In the genomic region with DNA sequence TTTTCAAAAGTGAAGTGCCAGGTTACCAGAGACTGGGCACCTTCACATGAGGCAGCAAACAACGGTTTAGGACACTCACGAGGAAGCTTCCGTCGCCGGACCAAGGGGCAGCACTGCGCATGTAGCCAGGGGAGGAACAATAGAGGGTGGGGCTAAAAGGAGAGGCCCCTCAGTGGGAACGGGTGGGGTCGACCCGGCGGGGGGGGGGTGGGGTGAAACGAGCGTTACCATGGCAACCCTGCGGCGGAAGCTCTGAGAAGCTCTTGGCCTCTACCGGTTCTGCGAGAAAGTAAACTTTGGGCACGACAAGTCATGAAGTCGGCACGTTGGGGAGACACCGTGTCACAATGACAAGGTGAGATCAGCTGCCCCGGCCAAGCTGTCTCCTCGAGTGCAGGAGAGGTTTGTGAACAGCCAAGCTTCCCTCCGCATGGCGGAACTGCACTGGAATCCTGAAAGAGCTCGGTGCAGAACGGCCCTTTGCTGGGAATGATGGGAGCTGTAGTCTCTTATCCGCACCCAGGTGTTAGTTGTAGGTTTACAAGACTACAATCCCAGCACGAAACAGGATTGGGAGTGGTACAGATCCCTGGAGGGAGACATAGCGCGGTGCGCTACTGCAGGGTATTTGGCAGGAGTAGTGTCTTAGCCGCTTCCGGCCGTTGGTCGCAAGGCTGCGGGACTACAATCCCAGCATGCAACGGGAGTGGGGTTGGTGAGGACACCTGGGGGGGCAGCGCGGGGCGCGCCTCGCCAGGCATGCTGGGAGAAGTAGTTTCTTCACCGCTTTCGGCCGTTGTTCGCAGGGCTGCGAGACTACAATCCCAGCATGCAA, we compare ENCODE assay signal across 8 cellular contexts.
DNase-seq lines count a peak whose midpoint lies in the region; ATAC-seq lines count a peak whose summit lies in the region.

No MANE protein-coding gene starts in this region.

- H3K4ac ChIP-seq in mesendoderm (ENCODE audit: low read depth, low read length) = no peak overlapping the region

- H3K79me2 ChIP-seq in mesendoderm (ENCODE audit: control insufficient read depth, insufficient read depth, low read length) = no peaks in the 10 kb centered on the region

- no peak overlapping the region for H4K8ac ChIP-seq in mesendoderm (ENCODE audit: low read depth, low read length)

- no peak overlapping the region for H4K5ac ChIP-seq in mesendoderm (ENCODE audit: low read length)

- H3K27me3 Mint-ChIP-seq in activated naive CD8-positive, alpha-beta T cell treated with anti-CD3 and anti-CD28 coated beads, Interleukin-2, amount 50 U/mL, for 24 hours = no peaks in the 10 kb centered on the region

- no peaks in the 10 kb centered on the region for H3K36me3 ChIP-seq in mesendoderm (ENCODE audit: control insufficient read depth, insufficient read depth, low read length)

- H3K27me3 ChIP-seq in mesendoderm (ENCODE audit: insufficient read depth, low read length, poor library complexity) = no peaks in the 10 kb centered on the region

- H3K4me3 ChIP-seq in mesendoderm (ENCODE audit: low read length) = no peak overlapping the region

- H3K4me1 Mint-ChIP-seq in activated naive CD8-positive, alpha-beta T cell treated with anti-CD3 and anti-CD28 coated beads, Interleukin-2, amount 50 U/mL, for 24 hours = peaks cover 23% of the 10 kb centered on the region

- no peak overlapping the region for H3K56ac ChIP-seq in mesendoderm (ENCODE audit: low read length)

- H3K4me3 Mint-ChIP-seq in activated naive CD8-positive, alpha-beta T cell treated with anti-CD3 and anti-CD28 coated beads, Interleukin-2, amount 50 U/mL, for 24 hours = peak overlapping the region; percentile 92

- no peak overlapping the region for H3K18ac ChIP-seq in mesendoderm (ENCODE audit: low read length)

- peaks cover 10% of the 10 kb centered on the region for H3K36me3 Mint-ChIP-seq in activated naive CD8-positive, alpha-beta T cell treated with anti-CD3 and anti-CD28 coated beads, Interleukin-2, amount 50 U/mL, for 24 hours (ENCODE audit: low read depth)

- no peaks in the 10 kb centered on the region for H3K4me1 ChIP-seq in mesendoderm (ENCODE audit: control insufficient read depth, low read depth, low read length)

- no peak overlapping the region for H3K4me2 ChIP-seq in mesendoderm (ENCODE audit: low read length)

- H2AK5ac ChIP-seq in mesendoderm (ENCODE audit: low read length) = no peak overlapping the region

- H3K9ac ChIP-seq in mesendoderm (ENCODE audit: low read length) = no peak overlapping the region

- peak; percentile 9 for DNase-seq in NCI-H2171 treated with DMSO at 0.1 percent for 48 hours (lab: John Stamatoyannopoulos, UW)
- no peak for DNase-seq in NCI-H2171 (lab: John Stamatoyannopoulos, UW)
- peak; percentile 80 for DNase-seq in T follicular helper cell (ENCODE audit: low read depth)
- DNase-seq in activated naive CD8-positive, alpha-beta T cell treated with anti-CD3 and anti-CD28 coated beads, Interleukin-2, amount 50 U/mL, for 24 hours = peak; percentile 85
- DNase-seq in kidney tubule cell (ENCODE audit: low spot score) = peak; percentile 94
- DNase-seq in stimulated activated CD4-positive, alpha-beta T cell treated with anti-CD3 and anti-CD28 coated beads, Interleukin-4, amount 100 ng/mL, for 48 hours (ENCODE audit: low read depth in 2 of 2) = peak; percentile 75 to 83
- no peak for DNase-seq in mesendoderm

- no peak overlapping the region for H3K27ac ChIP-seq in mesendoderm (ENCODE audit: low read depth, low read length)

- no peak overlapping the region for H2BK15ac ChIP-seq in mesendoderm (replicated peaks; ENCODE audit: low read depth)

- H2BK120ac ChIP-seq in mesendoderm (ENCODE audit: low read depth, low read length) = no peak overlapping the region

- H3K79me1 ChIP-seq in mesendoderm (ENCODE audit: low read length) = no peaks in the 10 kb centered on the region

- H3K9me3 Mint-ChIP-seq in activated naive CD8-positive, alpha-beta T cell treated with anti-CD3 and anti-CD28 coated beads, Interleukin-2, amount 50 U/mL, for 24 hours = peaks cover 14% of the 10 kb centered on the region

- no peak overlapping the region for H2BK5ac ChIP-seq in mesendoderm (ENCODE audit: low read length)

- ATAC-seq in activated naive CD8-positive, alpha-beta T cell treated with anti-CD3 and anti-CD28 coated beads, Interleukin-2, amount 50 U/mL, for 24 hours = peak; percentile 96
- no peak for ATAC-seq in HG03097 (IDR thresholded peaks at IDR 0.05; ENCODE audit: low FRiP score, unreplicated experiment)

- H3K23ac ChIP-seq in mesendoderm (ENCODE audit: low read length) = no peak overlapping the region

- peak overlapping the region; percentile 97 for H3K27ac Mint-ChIP-seq in activated naive CD8-positive, alpha-beta T cell treated with anti-CD3 and anti-CD28 coated beads, Interleukin-2, amount 50 U/mL, for 24 hours

- WGBS in mesendoderm (ENCODE audit: extremely low coverage, insufficient coverage, low lambda C conversion rate) = no CpG with 5 or more reads among the region's 47 CpGs

Comparison
In these comparisons a context has a peak if more than half of its experiments do, and no peak if none do; other contexts are left out.
1. DNase-seq: peak in NCI-H2171 treated with DMSO at 0.1 percent for 48 hours (single experiment), T follicular helper cell (single experiment), activated naive CD8-positive, alpha-beta T cell treated with anti-CD3 and anti-CD28 coated beads, Interleukin-2, amount 50 U/mL, for 24 hours (single experiment), kidney tubule cell (single experiment) and stimulated activated CD4-positive, alpha-beta T cell treated with anti-CD3 and anti-CD28 coated beads, Interleukin-4, amount 100 ng/mL, for 48 hours (2 of 2); none in NCI-H2171 (single experiment) and mesendoderm (single experiment).